In the genomic region with DNA sequence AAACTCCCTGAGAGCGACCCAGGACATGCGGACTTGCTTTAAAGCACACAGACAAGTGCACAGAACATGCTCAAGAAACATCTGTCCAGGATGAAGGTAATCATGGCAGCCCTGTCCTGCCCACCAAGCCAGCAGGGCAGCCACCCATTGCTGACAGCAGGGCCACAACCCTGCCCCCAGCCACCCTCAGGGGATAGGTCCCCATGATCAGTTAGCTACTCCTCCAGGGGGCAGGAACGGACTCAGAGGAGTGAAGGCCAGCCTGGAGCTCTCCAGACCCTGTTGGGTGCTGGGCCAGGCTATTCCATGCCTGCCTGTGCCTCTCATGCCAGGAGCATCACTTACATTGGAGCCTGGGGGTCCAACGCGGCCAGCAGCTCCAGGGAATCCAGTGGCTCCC, we compare ENCODE assay signal across 3 cellular contexts.
TF ChIP-seq lines count a peak whose summit lies in the region.

No MANE protein-coding gene starts in this region.

TF ChIP-seq in SK-N-SH treated with all-trans-retinoic acid at 6 μM for 48 hours, 23 proteins besides CTCF, POLR2A, EP300 and RAD21 (continues in another document):
- TF ChIP-seq GLIS3 (CRISPR knock-in tag; IDR thresholded peaks at IDR 0.05) = no peak
- TF ChIP-seq, protein P1, sequence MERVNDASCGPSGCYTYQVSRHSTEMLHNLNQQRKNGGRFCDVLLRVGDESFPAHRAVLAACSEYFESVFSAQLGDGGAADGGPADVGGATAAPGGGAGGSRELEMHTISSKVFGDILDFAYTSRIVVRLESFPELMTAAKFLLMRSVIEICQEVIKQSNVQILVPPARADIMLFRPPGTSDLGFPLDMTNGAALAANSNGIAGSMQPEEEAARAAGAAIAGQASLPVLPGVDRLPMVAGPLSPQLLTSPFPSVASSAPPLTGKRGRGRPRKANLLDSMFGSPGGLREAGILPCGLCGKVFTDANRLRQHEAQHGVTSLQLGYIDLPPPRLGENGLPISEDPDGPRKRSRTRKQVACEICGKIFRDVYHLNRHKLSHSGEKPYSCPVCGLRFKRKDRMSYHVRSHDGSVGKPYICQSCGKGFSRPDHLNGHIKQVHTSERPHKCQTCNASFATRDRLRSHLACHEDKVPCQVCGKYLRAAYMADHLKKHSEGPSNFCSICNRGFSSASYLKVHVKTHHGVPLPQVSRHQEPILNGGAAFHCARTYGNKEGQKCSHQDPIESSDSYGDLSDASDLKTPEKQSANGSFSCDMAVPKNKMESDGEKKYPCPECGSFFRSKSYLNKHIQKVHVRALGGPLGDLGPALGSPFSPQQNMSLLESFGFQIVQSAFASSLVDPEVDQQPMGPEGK (CRISPR knock-in tag; IDR thresholded peaks at IDR 0.05; ENCODE audit: borderline replicate concordance) = no peak
- TF ChIP-seq, protein P2, sequence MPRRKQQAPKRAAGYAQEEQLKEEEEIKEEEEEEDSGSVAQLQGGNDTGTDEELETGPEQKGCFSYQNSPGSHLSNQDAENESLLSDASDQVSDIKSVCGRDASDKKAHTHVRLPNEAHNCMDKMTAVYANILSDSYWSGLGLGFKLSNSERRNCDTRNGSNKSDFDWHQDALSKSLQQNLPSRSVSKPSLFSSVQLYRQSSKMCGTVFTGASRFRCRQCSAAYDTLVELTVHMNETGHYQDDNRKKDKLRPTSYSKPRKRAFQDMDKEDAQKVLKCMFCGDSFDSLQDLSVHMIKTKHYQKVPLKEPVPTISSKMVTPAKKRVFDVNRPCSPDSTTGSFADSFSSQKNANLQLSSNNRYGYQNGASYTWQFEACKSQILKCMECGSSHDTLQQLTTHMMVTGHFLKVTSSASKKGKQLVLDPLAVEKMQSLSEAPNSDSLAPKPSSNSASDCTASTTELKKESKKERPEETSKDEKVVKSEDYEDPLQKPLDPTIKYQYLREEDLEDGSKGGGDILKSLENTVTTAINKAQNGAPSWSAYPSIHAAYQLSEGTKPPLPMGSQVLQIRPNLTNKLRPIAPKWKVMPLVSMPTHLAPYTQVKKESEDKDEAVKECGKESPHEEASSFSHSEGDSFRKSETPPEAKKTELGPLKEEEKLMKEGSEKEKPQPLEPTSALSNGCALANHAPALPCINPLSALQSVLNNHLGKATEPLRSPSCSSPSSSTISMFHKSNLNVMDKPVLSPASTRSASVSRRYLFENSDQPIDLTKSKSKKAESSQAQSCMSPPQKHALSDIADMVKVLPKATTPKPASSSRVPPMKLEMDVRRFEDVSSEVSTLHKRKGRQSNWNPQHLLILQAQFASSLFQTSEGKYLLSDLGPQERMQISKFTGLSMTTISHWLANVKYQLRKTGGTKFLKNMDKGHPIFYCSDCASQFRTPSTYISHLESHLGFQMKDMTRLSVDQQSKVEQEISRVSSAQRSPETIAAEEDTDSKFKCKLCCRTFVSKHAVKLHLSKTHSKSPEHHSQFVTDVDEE (CRISPR knock-in tag; IDR thresholded peaks at IDR 0.05) = no peak
- no peak for TF ChIP-seq TCF4 (CRISPR knock-in tag; IDR thresholded peaks at IDR 0.05; ENCODE audit: borderline replicate concordance)
- no peak for TF ChIP-seq PPARA (CRISPR knock-in tag; IDR thresholded peaks at IDR 0.05; ENCODE audit: borderline replicate concordance)
- TF ChIP-seq CSDC2 (CRISPR knock-in tag; IDR thresholded peaks at IDR 0.05) = no peak
- no peak for TF ChIP-seq TOX (CRISPR knock-in tag; IDR thresholded peaks at IDR 0.05; ENCODE audit: borderline replicate concordance)
- TF ChIP-seq, protein P3, sequence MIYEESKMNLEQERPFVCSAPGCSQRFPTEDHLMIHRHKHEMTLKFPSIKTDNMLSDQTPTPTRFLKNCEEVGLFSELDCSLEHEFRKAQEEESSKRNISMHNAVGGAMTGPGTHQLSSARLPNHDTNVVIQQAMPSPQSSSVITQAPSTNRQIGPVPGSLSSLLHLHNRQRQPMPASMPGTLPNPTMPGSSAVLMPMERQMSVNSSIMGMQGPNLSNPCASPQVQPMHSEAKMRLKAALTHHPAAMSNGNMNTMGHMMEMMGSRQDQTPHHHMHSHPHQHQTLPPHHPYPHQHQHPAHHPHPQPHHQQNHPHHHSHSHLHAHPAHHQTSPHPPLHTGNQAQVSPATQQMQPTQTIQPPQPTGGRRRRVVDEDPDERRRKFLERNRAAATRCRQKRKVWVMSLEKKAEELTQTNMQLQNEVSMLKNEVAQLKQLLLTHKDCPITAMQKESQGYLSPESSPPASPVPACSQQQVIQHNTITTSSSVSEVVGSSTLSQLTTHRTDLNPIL (CRISPR knock-in tag; IDR thresholded peaks at IDR 0.05; ENCODE audit: low read depth) = no peak
- no peak for TF ChIP-seq ZC3H10 (CRISPR knock-in tag; IDR thresholded peaks at IDR 0.05)
- TF ChIP-seq ZNF565 (CRISPR knock-in tag; conservative IDR thresholded peaks at IDR 0.05; ENCODE audit: low read depth) = no peak
- no peak for TF ChIP-seq ZNF8 (CRISPR knock-in tag; IDR thresholded peaks at IDR 0.05)
- no peak for TF ChIP-seq BACH2 (CRISPR knock-in tag; IDR thresholded peaks at IDR 0.05; ENCODE audit: borderline replicate concordance)
- no peak for TF ChIP-seq OSR1 (CRISPR knock-in tag; IDR thresholded peaks at IDR 0.05)

TF ChIP-seq in SK-N-SH, 30 proteins besides CTCF, POLR2A, EP300 and RAD21:
- no peak for TF ChIP-seq YY1 (IDR thresholded peaks at IDR 0.05; ENCODE audit: low read depth)
- TF ChIP-seq POLR2AphosphoS5 (IDR thresholded peaks at IDR 0.05; ENCODE audit: low read depth, low read length) = no peak
- TF ChIP-seq RFX5 (IDR thresholded peaks at IDR 0.05; ENCODE audit: low read length) = no peak
- TF ChIP-seq TEAD4 (IDR thresholded peaks at IDR 0.05; ENCODE audit: borderline replicate concordance, insufficient read depth) = no peak
- TF ChIP-seq, protein P4, sequence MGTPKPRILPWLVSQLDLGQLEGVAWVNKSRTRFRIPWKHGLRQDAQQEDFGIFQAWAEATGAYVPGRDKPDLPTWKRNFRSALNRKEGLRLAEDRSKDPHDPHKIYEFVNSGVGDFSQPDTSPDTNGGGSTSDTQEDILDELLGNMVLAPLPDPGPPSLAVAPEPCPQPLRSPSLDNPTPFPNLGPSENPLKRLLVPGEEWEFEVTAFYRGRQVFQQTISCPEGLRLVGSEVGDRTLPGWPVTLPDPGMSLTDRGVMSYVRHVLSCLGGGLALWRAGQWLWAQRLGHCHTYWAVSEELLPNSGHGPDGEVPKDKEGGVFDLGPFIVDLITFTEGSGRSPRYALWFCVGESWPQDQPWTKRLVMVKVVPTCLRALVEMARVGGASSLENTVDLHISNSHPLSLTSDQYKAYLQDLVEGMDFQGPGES (IDR thresholded peaks at IDR 0.05; ENCODE audit: low read depth, low read length) = no peak
- no peak for TF ChIP-seq MXI1 (IDR thresholded peaks at IDR 0.05; ENCODE audit: low read depth, low read length)

TF ChIP-seq in K562, 482 proteins besides CTCF, POLR2A, EP300 and RAD21:
- TF ChIP-seq POLR3G (IDR thresholded peaks at IDR 0.05; ENCODE audit: extremely low read depth, insufficient read length, insufficient replicate concordance) = no peak
- TF ChIP-seq EP400 (IDR thresholded peaks at IDR 0.05) = no peak
- no peak for TF ChIP-seq ZNF197 (CRISPR knock-in tag; IDR thresholded peaks at IDR 0.05; ENCODE audit: low read depth)
- TF ChIP-seq ZNF184 (CRISPR knock-in tag; IDR thresholded peaks at IDR 0.05) = no peak
- no peak for TF ChIP-seq ZNF707 (CRISPR knock-in tag; conservative IDR thresholded peaks at IDR 0.05)
- TF ChIP-seq LCOR (CRISPR knock-in tag; IDR thresholded peaks at IDR 0.05) = no peak
- no peak for TF ChIP-seq SREBF2 (CRISPR knock-in tag; IDR thresholded peaks at IDR 0.05)
- TF ChIP-seq TARDBP (IDR thresholded peaks at IDR 0.05) = no peak
- TF ChIP-seq, protein P5, sequence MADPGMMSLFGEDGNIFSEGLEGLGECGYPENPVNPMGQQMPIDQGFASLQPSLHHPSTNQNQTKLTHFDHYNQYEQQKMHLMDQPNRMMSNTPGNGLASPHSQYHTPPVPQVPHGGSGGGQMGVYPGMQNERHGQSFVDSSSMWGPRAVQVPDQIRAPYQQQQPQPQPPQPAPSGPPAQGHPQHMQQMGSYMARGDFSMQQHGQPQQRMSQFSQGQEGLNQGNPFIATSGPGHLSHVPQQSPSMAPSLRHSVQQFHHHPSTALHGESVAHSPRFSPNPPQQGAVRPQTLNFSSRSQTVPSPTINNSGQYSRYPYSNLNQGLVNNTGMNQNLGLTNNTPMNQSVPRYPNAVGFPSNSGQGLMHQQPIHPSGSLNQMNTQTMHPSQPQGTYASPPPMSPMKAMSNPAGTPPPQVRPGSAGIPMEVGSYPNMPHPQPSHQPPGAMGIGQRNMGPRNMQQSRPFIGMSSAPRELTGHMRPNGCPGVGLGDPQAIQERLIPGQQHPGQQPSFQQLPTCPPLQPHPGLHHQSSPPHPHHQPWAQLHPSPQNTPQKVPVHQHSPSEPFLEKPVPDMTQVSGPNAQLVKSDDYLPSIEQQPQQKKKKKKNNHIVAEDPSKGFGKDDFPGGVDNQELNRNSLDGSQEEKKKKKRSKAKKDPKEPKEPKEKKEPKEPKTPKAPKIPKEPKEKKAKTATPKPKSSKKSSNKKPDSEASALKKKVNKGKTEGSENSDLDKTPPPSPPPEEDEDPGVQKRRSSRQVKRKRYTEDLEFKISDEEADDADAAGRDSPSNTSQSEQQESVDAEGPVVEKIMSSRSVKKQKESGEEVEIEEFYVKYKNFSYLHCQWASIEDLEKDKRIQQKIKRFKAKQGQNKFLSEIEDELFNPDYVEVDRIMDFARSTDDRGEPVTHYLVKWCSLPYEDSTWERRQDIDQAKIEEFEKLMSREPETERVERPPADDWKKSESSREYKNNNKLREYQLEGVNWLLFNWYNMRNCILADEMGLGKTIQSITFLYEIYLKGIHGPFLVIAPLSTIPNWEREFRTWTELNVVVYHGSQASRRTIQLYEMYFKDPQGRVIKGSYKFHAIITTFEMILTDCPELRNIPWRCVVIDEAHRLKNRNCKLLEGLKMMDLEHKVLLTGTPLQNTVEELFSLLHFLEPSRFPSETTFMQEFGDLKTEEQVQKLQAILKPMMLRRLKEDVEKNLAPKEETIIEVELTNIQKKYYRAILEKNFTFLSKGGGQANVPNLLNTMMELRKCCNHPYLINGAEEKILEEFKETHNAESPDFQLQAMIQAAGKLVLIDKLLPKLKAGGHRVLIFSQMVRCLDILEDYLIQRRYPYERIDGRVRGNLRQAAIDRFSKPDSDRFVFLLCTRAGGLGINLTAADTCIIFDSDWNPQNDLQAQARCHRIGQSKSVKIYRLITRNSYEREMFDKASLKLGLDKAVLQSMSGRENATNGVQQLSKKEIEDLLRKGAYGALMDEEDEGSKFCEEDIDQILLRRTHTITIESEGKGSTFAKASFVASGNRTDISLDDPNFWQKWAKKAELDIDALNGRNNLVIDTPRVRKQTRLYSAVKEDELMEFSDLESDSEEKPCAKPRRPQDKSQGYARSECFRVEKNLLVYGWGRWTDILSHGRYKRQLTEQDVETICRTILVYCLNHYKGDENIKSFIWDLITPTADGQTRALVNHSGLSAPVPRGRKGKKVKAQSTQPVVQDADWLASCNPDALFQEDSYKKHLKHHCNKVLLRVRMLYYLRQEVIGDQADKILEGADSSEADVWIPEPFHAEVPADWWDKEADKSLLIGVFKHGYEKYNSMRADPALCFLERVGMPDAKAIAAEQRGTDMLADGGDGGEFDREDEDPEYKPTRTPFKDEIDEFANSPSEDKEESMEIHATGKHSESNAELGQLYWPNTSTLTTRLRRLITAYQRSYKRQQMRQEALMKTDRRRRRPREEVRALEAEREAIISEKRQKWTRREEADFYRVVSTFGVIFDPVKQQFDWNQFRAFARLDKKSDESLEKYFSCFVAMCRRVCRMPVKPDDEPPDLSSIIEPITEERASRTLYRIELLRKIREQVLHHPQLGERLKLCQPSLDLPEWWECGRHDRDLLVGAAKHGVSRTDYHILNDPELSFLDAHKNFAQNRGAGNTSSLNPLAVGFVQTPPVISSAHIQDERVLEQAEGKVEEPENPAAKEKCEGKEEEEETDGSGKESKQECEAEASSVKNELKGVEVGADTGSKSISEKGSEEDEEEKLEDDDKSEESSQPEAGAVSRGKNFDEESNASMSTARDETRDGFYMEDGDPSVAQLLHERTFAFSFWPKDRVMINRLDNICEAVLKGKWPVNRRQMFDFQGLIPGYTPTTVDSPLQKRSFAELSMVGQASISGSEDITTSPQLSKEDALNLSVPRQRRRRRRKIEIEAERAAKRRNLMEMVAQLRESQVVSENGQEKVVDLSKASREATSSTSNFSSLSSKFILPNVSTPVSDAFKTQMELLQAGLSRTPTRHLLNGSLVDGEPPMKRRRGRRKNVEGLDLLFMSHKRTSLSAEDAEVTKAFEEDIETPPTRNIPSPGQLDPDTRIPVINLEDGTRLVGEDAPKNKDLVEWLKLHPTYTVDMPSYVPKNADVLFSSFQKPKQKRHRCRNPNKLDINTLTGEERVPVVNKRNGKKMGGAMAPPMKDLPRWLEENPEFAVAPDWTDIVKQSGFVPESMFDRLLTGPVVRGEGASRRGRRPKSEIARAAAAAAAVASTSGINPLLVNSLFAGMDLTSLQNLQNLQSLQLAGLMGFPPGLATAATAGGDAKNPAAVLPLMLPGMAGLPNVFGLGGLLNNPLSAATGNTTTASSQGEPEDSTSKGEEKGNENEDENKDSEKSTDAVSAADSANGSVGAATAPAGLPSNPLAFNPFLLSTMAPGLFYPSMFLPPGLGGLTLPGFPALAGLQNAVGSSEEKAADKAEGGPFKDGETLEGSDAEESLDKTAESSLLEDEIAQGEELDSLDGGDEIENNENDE (IDR thresholded peaks at IDR 0.05; ENCODE audit: low read depth, low read length) = no peak
- TF ChIP-seq EWSR1 (IDR thresholded peaks at IDR 0.05; ENCODE audit: borderline replicate concordance, low read depth, partially characterized antibody) = no peak
- TF ChIP-seq NFE2L1 (tag; IDR thresholded peaks at IDR 0.05; ENCODE audit: borderline replicate concordance, low read depth) = no peak
- TF ChIP-seq, protein P6, sequence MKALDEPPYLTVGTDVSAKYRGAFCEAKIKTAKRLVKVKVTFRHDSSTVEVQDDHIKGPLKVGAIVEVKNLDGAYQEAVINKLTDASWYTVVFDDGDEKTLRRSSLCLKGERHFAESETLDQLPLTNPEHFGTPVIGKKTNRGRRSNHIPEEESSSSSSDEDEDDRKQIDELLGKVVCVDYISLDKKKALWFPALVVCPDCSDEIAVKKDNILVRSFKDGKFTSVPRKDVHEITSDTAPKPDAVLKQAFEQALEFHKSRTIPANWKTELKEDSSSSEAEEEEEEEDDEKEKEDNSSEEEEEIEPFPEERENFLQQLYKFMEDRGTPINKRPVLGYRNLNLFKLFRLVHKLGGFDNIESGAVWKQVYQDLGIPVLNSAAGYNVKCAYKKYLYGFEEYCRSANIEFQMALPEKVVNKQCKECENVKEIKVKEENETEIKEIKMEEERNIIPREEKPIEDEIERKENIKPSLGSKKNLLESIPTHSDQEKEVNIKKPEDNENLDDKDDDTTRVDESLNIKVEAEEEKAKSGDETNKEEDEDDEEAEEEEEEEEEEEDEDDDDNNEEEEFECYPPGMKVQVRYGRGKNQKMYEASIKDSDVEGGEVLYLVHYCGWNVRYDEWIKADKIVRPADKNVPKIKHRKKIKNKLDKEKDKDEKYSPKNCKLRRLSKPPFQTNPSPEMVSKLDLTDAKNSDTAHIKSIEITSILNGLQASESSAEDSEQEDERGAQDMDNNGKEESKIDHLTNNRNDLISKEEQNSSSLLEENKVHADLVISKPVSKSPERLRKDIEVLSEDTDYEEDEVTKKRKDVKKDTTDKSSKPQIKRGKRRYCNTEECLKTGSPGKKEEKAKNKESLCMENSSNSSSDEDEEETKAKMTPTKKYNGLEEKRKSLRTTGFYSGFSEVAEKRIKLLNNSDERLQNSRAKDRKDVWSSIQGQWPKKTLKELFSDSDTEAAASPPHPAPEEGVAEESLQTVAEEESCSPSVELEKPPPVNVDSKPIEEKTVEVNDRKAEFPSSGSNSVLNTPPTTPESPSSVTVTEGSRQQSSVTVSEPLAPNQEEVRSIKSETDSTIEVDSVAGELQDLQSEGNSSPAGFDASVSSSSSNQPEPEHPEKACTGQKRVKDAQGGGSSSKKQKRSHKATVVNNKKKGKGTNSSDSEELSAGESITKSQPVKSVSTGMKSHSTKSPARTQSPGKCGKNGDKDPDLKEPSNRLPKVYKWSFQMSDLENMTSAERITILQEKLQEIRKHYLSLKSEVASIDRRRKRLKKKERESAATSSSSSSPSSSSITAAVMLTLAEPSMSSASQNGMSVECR (CRISPR knock-in tag; IDR thresholded peaks at IDR 0.05) = no peak
- no peak for TF ChIP-seq KLF10 (CRISPR knock-in tag; IDR thresholded peaks at IDR 0.05)
- TF ChIP-seq NR4A1 (CRISPR knock-in tag; IDR thresholded peaks at IDR 0.05) = no peak
- TF ChIP-seq NR4A1 (tag; IDR thresholded peaks at IDR 0.05) = no peak
- no peak for TF ChIP-seq CBX1 (IDR thresholded peaks at IDR 0.05; ENCODE audit: low read depth)
